ENCODE assay signal across 18 cellular contexts in the genomic region with DNA sequence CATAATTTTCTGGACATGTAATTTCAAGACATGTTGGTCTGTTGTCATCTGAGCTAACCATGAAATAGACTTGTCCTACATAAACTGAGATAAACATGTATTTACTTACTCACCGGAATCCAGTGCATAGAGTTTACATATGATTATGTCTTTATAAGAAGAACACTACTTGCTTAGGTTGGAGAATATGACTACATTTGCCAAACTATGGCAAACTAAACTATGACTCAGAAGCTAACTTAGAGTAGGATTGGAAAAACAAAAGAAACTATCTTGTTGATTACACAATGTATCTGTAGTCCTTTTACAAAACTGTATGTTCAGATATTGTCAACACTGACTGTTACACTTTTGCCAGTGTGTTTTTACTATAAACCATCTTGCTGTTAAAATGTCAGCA.
DNase-seq lines count a peak whose midpoint lies in the region; ATAC-seq and TF ChIP-seq lines count a peak whose summit lies in the region.
"Had no signal": no experiment of that assay in that cellular context is flagged by ENCODE, and none has a peak within 500 bp of the region (broad histone marks: within the 10 kb centered on the region; RNA-seq: fewer than 3 reads in every experiment).

No MANE protein-coding gene starts in this region.

- H2BK20ac ChIP-seq in IMR-90 (ENCODE audit: low read depth, low read length), result no peak overlapping the region; the same call in 1 of the 2 replicates

- H3K9me1 ChIP-seq in IMR-90 (ENCODE audit: insufficient read depth, low read length), result peaks cover 5% of the 10 kb centered on the region

- H4K20me1 ChIP-seq in IMR-90 (ENCODE audit: insufficient read depth, low read length), result no peaks in the 10 kb centered on the region

- dilution Hi-C loops in IMR-90 (cut with HindIII; ENCODE audit: low sequenced_read_pairs, unreplicated experiment), result loop anchor here (25.0 kb wide), 1 partner anchor 488 kb away; a partner anchor contains a TSS

- no peak overlapping the region for H2AK9ac ChIP-seq in IMR-90 (replicated peaks; ENCODE audit: low read depth, low read length, poor library complexity)

- CTCF ChIA-PET in IMR-90 (lab: Yijun Ruan, JAX), result interaction anchor here (1.0 to 1.5 kb wide), 3 partner anchors 27 to 640 kb away, joined by 3 to 5 read pairs (median 3); no protein-coding TSS in a partner anchor

- POLR2A ChIA-PET in IMR-90 (lab: Charles Lee; ENCODE audit: unreplicated experiment), result no interaction called here

- no peak overlapping the region for H3K18ac ChIP-seq in IMR-90 (ENCODE audit: low read depth, low read length)

- no peak overlapping the region for H3K4ac ChIP-seq in IMR-90 (ENCODE audit: low read depth, low read length)

- H2BK15ac ChIP-seq in IMR-90 (ENCODE audit: low read depth, low read length), result no peak overlapping the region

- no CpG with 5 or more reads among the region's 1 CpG for WGBS in IMR-90 (ENCODE audit: extremely low coverage in 2 of 2, insufficient read length in 1 of 2), 2 experiments

- BruUV-seq in IMR-90 (replicated peaks; lab: Mats Ljungman, UMichigan), result no TSS peak

- peak; percentile 74 for ATAC-seq in IMR-90 (ENCODE audit: low read depth)
- no peak for ATAC-seq in HG03442 (IDR thresholded peaks at IDR 0.05; ENCODE audit: unreplicated experiment)
- ATAC-seq: lower lobe of right lung, natural killer cell had no signal

- H3K27ac ChIP-seq in IMR-90 (ENCODE audit: insufficient read depth, low read length) (no peak overlapping the region), brain microvascular endothelial cell (peak overlapping the region; percentile 6)
- H3K27ac ChIP-seq: KMS-11, lower lobe of right lung had no signal

- TF ChIP-seq POLR2A in IMR-90 (IDR thresholded peaks at IDR 0.05; ENCODE audit: low read depth, low read length), result no peak

- no peaks in the 10 kb centered on the region for H3K9me3 ChIP-seq in IMR-90 (ENCODE audit: control insufficient read depth, insufficient read depth, low read length)
- H3K9me3 ChIP-seq: lower lobe of right lung had no signal

- no peak overlapping the region for H4K91ac ChIP-seq in IMR-90 (ENCODE audit: insufficient read depth, low read depth, low read length)

- peak overlapping the region; percentile 59; the same call in 1 of the 2 replicates for H3K4me2 ChIP-seq in IMR-90 (ENCODE audit: low read depth, low read length)
- H3K4me2 ChIP-seq: KMS-11 had no signal

- no peak overlapping the region for H3K9ac ChIP-seq in IMR-90 (ENCODE audit: low read depth, low read length)
- H3K9ac ChIP-seq: KMS-11 had no signal

- H2BK5ac ChIP-seq in IMR-90 (ENCODE audit: low read depth, low read length, poor library complexity, severe bottlenecking), result no peak overlapping the region

- H2AK5ac ChIP-seq in IMR-90 (ENCODE audit: low read depth, low read length), result no peak overlapping the region

- TF ChIP-seq CTCF in AG10803 (conservative IDR thresholded peaks at IDR 0.05; ENCODE audit: low read length) (no peak), IMR-90 (conservative IDR thresholded peaks at IDR 0.05; ENCODE audit: low read depth, low read length) (no peak), brain microvascular endothelial cell (IDR thresholded peaks at IDR 0.05; ENCODE audit: low read depth, low read length, missing control alignments) (no peak)

- no peak overlapping the region for H2BK120ac ChIP-seq in IMR-90 (ENCODE audit: low read depth, low read length)

- no peaks in the 10 kb centered on the region for H3K79me1 ChIP-seq in IMR-90 (ENCODE audit: low read depth in 1 of 2, low read length in 2 of 2)

- no peak overlapping the region for H3K14ac ChIP-seq in IMR-90 (replicated peaks; ENCODE audit: low read depth, low read length)

- peaks cover 4% of the 10 kb centered on the region; the same call in 1 of the 2 replicates for H3K4me1 ChIP-seq in IMR-90 (ENCODE audit: control insufficient read depth, insufficient read depth, low read length)
- H3K4me1 ChIP-seq: lower lobe of right lung had no signal

- DNase-seq in AG10803 (ENCODE audit: low read depth) (peak; percentile 61), IMR-90 (peak; percentile 80), brain microvascular endothelial cell (no peak), iris pigment epithelial cell (ENCODE audit: low read depth) (peak; percentile 90), GM19240 (ENCODE audit: insufficient read length, low spot score) (no peak), NOMO-1 treated with DMSO at 0.1 percent for 48 hours (lab: John Stamatoyannopoulos, UW; ENCODE audit: unreplicated experiment) (no peak), islet precursor cell (no peak)
- DNase-seq: activated gamma-delta T cell treated with Interleukin-2 at 50 U/mL for 16 hours; CD4-positive, alpha-beta T cell; central memory CD4-positive, alpha-beta T cell; H7; lower lobe of right lung; natural killer cell; NCI-H187 treated with DMSO at 0.1 percent for 48 hours; retina; Right ventricle myocardium superior had no signal

- no peak overlapping the region for H4K5ac ChIP-seq in IMR-90 (ENCODE audit: low read depth, low read length)

- H4K8ac ChIP-seq in IMR-90 (ENCODE audit: low read depth in 2 of 2, low read length in 2 of 2), result no peak overlapping the region

- H3K56ac ChIP-seq in IMR-90 (ENCODE audit: extremely low read depth, insufficient read depth, low read length), result no peak overlapping the region

- peaks cover 13% of the 10 kb centered on the region for H3K27me3 ChIP-seq in IMR-90 (ENCODE audit: control insufficient read depth, insufficient read depth, low read length)
- H3K27me3 ChIP-seq in brain microvascular endothelial cell (replicated peaks), result no peaks in the 10 kb centered on the region

- TF ChIP-seq RAD21 in IMR-90 (IDR thresholded peaks at IDR 0.05; ENCODE audit: low read length), result no peak

- H3K4me3 ChIP-seq in AG10803 (ENCODE audit: low read length), result no peak overlapping the region
- no peak overlapping the region for H3K4me3 ChIP-seq in IMR-90 (ENCODE audit: insufficient read depth, low read depth, low read length)
- H3K4me3 ChIP-seq in brain microvascular endothelial cell (ENCODE audit: low read depth, low read length), result no peak overlapping the region
- H3K4me3 ChIP-seq: lower lobe of right lung had no signal

- in situ Hi-C loops in IMR-90 (cut with MboI; ENCODE audit: low sequenced_read_pairs), result no loop called here
- in situ Hi-C loops in brain microvascular endothelial cell (cut with HindIII; ENCODE audit: low pct_ligation_motif_present, low sequenced_read_pairs), result no loop called here

- H3K36me3 ChIP-seq in IMR-90 (ENCODE audit: control insufficient read depth, insufficient read depth, low read length) (no peaks in the 10 kb centered on the region), brain microvascular endothelial cell (replicated peaks) (no peaks in the 10 kb centered on the region)
- H3K36me3 ChIP-seq: lower lobe of right lung had no signal

- no peak overlapping the region for H3K23ac ChIP-seq in IMR-90 (ENCODE audit: low read depth, low read length)

- H2AFZ ChIP-seq in IMR-90 (replicated peaks; ENCODE audit: low read length, poor library complexity), result no peak overlapping the region

- intact Hi-C loops in IMR-90 (cut with micrococcal nuclease), result no loop called here

TF ChIP-seq in IMR-90, 13 proteins besides CTCF, POLR2A, EP300 and RAD21:
- peak; percentile 92 for TF ChIP-seq CEBPB (IDR thresholded peaks at IDR 0.05; ENCODE audit: low read depth, low read length)
- peak; percentile 19; the same call in 1 of the 2 replicates for TF ChIP-seq FOS (IDR thresholded peaks at IDR 0.05; ENCODE audit: low read depth, low read length)
- TF ChIP-seq MAFK (IDR thresholded peaks at IDR 0.05; ENCODE audit: low read depth, low read length), result no peak
TF ChIP-seq in IMR-90: peak in this region for 2.

Comparison
In these comparisons a context has a peak if more than half of its experiments do, and no peak if none do; other contexts are left out.
1. DNase-seq: peak in AG10803 (single experiment), IMR-90 (single experiment) and iris pigment epithelial cell (single experiment); none in brain microvascular endothelial cell (single experiment), GM19240 (single experiment), NOMO-1 treated with DMSO at 0.1 percent for 48 hours (single experiment) and islet precursor cell (single experiment).